Comparison of ENCODE assay signal across 6 cellular contexts in genomic region chr9:129081388-129081889, GRCh38. TPM values are rescaled to one million over a fixed set of nuclear protein-coding genes. Genes with fewer than 3 reads are reported as not detected.
DNase-seq lines count a peak whose midpoint lies in the region; ATAC-seq and TF ChIP-seq lines count a peak whose summit lies in the region.

No MANE protein-coding gene starts in this region.

- H3K4me1 ChIP-seq in psoas muscle, result peaks cover 17% of the 10 kb centered on the region

- DNase-seq in AG04450 (ENCODE audit: low read depth, low spot score) (no peak), HFF-Myc (ENCODE audit: extremely low read depth, low read depth) (no peak), coronary artery (ENCODE audit: low spot score) (no peak), psoas muscle (no peak)

- H3K27ac ChIP-seq in AG04450 (ENCODE audit: low read depth, low read length) (peak overlapping the region; percentile 47), coronary artery (peak overlapping the region; percentile 60 to 79), psoas muscle (peak overlapping the region; percentile 87)

- TF ChIP-seq CTCF in AG04450 (IDR thresholded peaks at IDR 0.05; ENCODE audit: low read depth, low read length) (no peak), HFF-Myc (IDR thresholded peaks at IDR 0.05; ENCODE audit: low read depth, low read length, missing control alignments) (no peak), coronary artery (IDR thresholded peaks at IDR 0.05) (no peak), psoas muscle (IDR thresholded peaks at IDR 0.05) (no peak)

- H3K27me3 ChIP-seq in AG04450 (ENCODE audit: control insufficient read depth, insufficient read depth, low read length), result no peaks in the 10 kb centered on the region
- no peaks in the 10 kb centered on the region for H3K27me3 ChIP-seq in psoas muscle (ENCODE audit: insufficient read depth in 3 of 3, low read length in 2 of 3)

- CTCF ChIA-PET in AG04450 (lab: Charles Lee), result interaction anchor here (1.2 kb wide), 1 partner anchor 53 kb away, joined by 4 read pairs; the partner anchor contains the start of gene SH3GLB2

- WGBS in psoas muscle, 3 donors, result 2 to 4% (median 2%) methylated on average over 15 to 30 of the region's 30 CpGs

- H3K36me3 ChIP-seq in psoas muscle (ENCODE audit: insufficient read depth in 1 of 2, low read depth in 1 of 2), result peaks cover 0 to 20% of the 10 kb centered on the region in 2 donors

- ATAC-seq in psoas muscle, result no peak
- no peak for ATAC-seq in GM18873 (IDR thresholded peaks at IDR 0.05; ENCODE audit: low FRiP score, unreplicated experiment)
- no peak for ATAC-seq in GM18858 (IDR thresholded peaks at IDR 0.05; ENCODE audit: unreplicated experiment)

- intact Hi-C loops in psoas muscle (cut with DNase I), result loop anchor here in 1 of 2 donors (5.0 kb wide), 1 partner anchor 44 kb away; the partner anchor contains the start of gene MIGA2

- H3K9me3 ChIP-seq in AG04450 (ENCODE audit: control insufficient read depth, insufficient read depth, low read length) (no peaks in the 10 kb centered on the region), psoas muscle (no peaks in the 10 kb centered on the region)

- H3K4me3 ChIP-seq in AG04450 (ENCODE audit: low read depth, low read length) (peak overlapping the region; percentile 88), HFF-Myc (replicated peaks; ENCODE audit: low read depth, low read length) (peak overlapping the region; percentile 80), coronary artery (peak overlapping the region; percentile 81), psoas muscle (peak overlapping the region; percentile 75)

- POLR2A ChIA-PET in AG04450 (lab: Yijun Ruan, JAX), result interaction anchor here (0.5 to 1.6 kb wide), 4 partner anchors 10 to 159 kb away, joined by 3 to 6 read pairs (median 4); partner anchors contain the start of gene MIGA2

RNA-seq across cellular contexts. Expression of gene DOLPP1, which starts 0.5 kb away (rescaled TPM):
- polyA plus RNA-seq in AG04450 (2011; rRNA removed), result 11.9 and 13.2 TPM in 2 replicates
- polyA minus RNA-seq in AG04450 (2011; rRNA and poly(A)+ RNA removed), result 10.4 and 13.0 TPM in 2 replicates
- 1 to 10 TPM; 2.1 to 4.7 (median 4.2) TPM for total RNA-seq in psoas muscle
- polyA plus RNA-seq in psoas muscle, result 1 to 10 TPM; 2.3 to 5.2 (median 4.7) TPM

RNA-seq across cellular contexts. Expression of gene CRAT, which starts 29.2 kb away (rescaled TPM):
- polyA plus RNA-seq in AG04450 (2011; rRNA removed), result 24.3 and 29.3 TPM in 2 replicates
- polyA minus RNA-seq in AG04450 (2011; rRNA and poly(A)+ RNA removed), result 24.9 and 35.0 TPM in 2 replicates
- 100 to 1,000 TPM; 123 to 229 (median 164) TPM for total RNA-seq in psoas muscle
- 100 to 1,000 TPM in 2 of 3 donors, 10 to 100 TPM in 1; 88.7 to 106 (median 100) TPM for polyA plus RNA-seq in psoas muscle

RNA-seq across cellular contexts. Expression of gene PTPA, which starts 29.8 kb away (rescaled TPM):
- polyA plus RNA-seq in AG04450 (2011; rRNA removed), result 140 and 159 TPM in 2 replicates
- 141 and 154 TPM in 2 replicates for polyA minus RNA-seq in AG04450 (2011; rRNA and poly(A)+ RNA removed)
- 100 to 1,000 TPM in 2 of 4 donors, 10 to 100 TPM in 2; 95.1 to 110 (median 102) TPM for total RNA-seq in psoas muscle
- polyA plus RNA-seq in psoas muscle, result 100 to 1,000 TPM in 1 of 3 donors, 10 to 100 TPM in 2; 54.1 to 109 (median 83.1) TPM

RNA-seq across cellular contexts. Expression of gene MIGA2, which starts 45.0 kb away (rescaled TPM):
- polyA plus RNA-seq in AG04450 (2011; rRNA removed) (10.6 and 13.1 TPM in 2 replicates), psoas muscle (10 to 100 TPM; 12.7 to 18.1 (median 13.7) TPM)
- 8.5 and 9.8 TPM in 2 replicates for polyA minus RNA-seq in AG04450 (2011; rRNA and poly(A)+ RNA removed)
- 10 to 100 TPM in 3 of 4 donors, 1 to 10 TPM in 1; 8.4 to 17.8 (median 14.8) TPM for total RNA-seq in psoas muscle

RNA-seq across cellular contexts. Expression of gene SH3GLB2, which starts 53.3 kb away (rescaled TPM):
- polyA plus RNA-seq in AG04450 (2011; rRNA removed) (29.3 and 39.1 TPM in 2 replicates), psoas muscle (10 to 100 TPM; 22.2 to 33.5 (median 28.0) TPM)
- 20.2 and 38.4 TPM in 2 replicates for polyA minus RNA-seq in AG04450 (2011; rRNA and poly(A)+ RNA removed)
- total RNA-seq in psoas muscle, result 10 to 100 TPM; 33.8 to 56.8 (median 45.1) TPM
